Comparison of ENCODE assay signal across 15 cellular contexts in genomic region chr12:86249856-86250255, GRCh38. TPM values are rescaled to one million over a fixed set of nuclear protein-coding genes. Genes with fewer than 3 reads are reported as not detected.
A peak's percentile ranks its signal among the peaks of the same experiment; 100 is the strongest.
DNase-seq lines count a peak whose midpoint lies in the region; ATAC-seq and TF ChIP-seq lines count a peak whose summit lies in the region.
"Had no signal": no experiment of that assay in that cellular context is flagged by ENCODE, and none has a peak within 500 bp of the region (broad histone marks: within the 10 kb centered on the region; RNA-seq: fewer than 3 reads in every experiment).

No MANE protein-coding gene starts in this region.

- no peaks in the 10 kb centered on the region for H3K36me3 ChIP-seq in A673 (ENCODE audit: insufficient read depth, low read length, poor library complexity, severe bottlenecking)
- no peaks in the 10 kb centered on the region for H3K36me3 ChIP-seq in PC-3 (ENCODE audit: low read depth, low read length)
- no peaks in the 10 kb centered on the region for H3K36me3 ChIP-seq in transverse colon
- H3K36me3 ChIP-seq: colonic mucosa, gastroesophageal sphincter, vagina had no signal

- H3K9me3 ChIP-seq in A673 (ENCODE audit: low read depth, low read length, poor library complexity, severe bottlenecking): no peaks in the 10 kb centered on the region
- no peaks in the 10 kb centered on the region for H3K9me3 ChIP-seq in PC-3 (ENCODE audit: low read length)
- H3K9me3 ChIP-seq in transverse colon: no peaks in the 10 kb centered on the region
- H3K9me3 ChIP-seq: colonic mucosa, gastroesophageal sphincter, vagina had no signal

- CTCF ChIA-PET in A673 (lab: Charles Lee) (no interaction called here), PC-3 (lab: Charles Lee) (no interaction called here)

- intact Hi-C loops in A673 (cut with micrococcal nuclease; ENCODE audit: unreplicated experiment): loop anchor here (5.0 to 10.0 kb wide), 4 partner anchors 63 to 1745 kb away; no protein-coding TSS in a partner anchor
- intact Hi-C loops in PC-3 (cut with micrococcal nuclease): loop anchor here (10.0 kb wide), 1 partner anchor 1705 kb away; no protein-coding TSS in a partner anchor
- intact Hi-C loops in left ventricle myocardium superior (cut with micrococcal nuclease): no loop called here
- intact Hi-C loops in transverse colon (cut with DNase I; ENCODE audit: low total_unique reads): no loop called here

- no peak for TF ChIP-seq POLR2A in transverse colon (IDR thresholded peaks at IDR 0.05)

- no peaks in the 10 kb centered on the region for H3K36me3 Mint-ChIP-seq in activated T-cell treated with anti-CD3 and anti-CD28 coated beads, Interleukin-2, amount 50 U/mL, for 24 hours (ENCODE audit: low read depth)
- H3K36me3 Mint-ChIP-seq: activated naive CD8-positive, alpha-beta T cell had no signal

- no peaks in the 10 kb centered on the region for H3K27me3 Mint-ChIP-seq in activated T-cell treated with anti-CD3 and anti-CD28 coated beads, Interleukin-2, amount 50 U/mL, for 24 hours
- H3K27me3 Mint-ChIP-seq: activated naive CD8-positive, alpha-beta T cell had no signal

- H3K4me2 ChIP-seq in PC-3 (ENCODE audit: low read length): no peak overlapping the region

- H3K4me3 ChIP-seq in A673 (ENCODE audit: low read depth, low read length, poor library complexity, severe bottlenecking) (no peak overlapping the region), PC-3 (ENCODE audit: low read length) (no peak overlapping the region), transverse colon (no peak overlapping the region)
- H3K4me3 ChIP-seq: colonic mucosa, gastroesophageal sphincter, vagina had no signal

- H3K79me2 ChIP-seq in PC-3 (ENCODE audit: low read length): no peaks in the 10 kb centered on the region

- H3K4me1 ChIP-seq in A673 (ENCODE audit: insufficient read depth, low read length, poor library complexity, severe bottlenecking) (peaks cover 59% of the 10 kb centered on the region), PC-3 (ENCODE audit: insufficient read depth, low read length) (no peaks in the 10 kb centered on the region), transverse colon (no peaks in the 10 kb centered on the region)
- H3K4me1 ChIP-seq: colonic mucosa, gastroesophageal sphincter, vagina had no signal

- TF ChIP-seq CTCF in A673 (conservative IDR thresholded peaks at IDR 0.05; ENCODE audit: low read depth, low read length) (no peak), PC-3 (conservative IDR thresholded peaks at IDR 0.05; ENCODE audit: low read depth, low read length) (no peak), transverse colon (IDR thresholded peaks at IDR 0.05) (no peak)

- H3K27ac ChIP-seq in A673 (ENCODE audit: low read depth, low read length, poor library complexity, severe bottlenecking) (peak overlapping the region; percentile 98), PC-3 (ENCODE audit: low read length) (no peak overlapping the region), transverse colon (no peak overlapping the region)
- H3K27ac ChIP-seq: colonic mucosa, gastroesophageal sphincter, vagina had no signal

- no peak overlapping the region for H2AFZ ChIP-seq in PC-3 (ENCODE audit: low read length)

- POLR2A ChIA-PET in A673 (lab: Charles Lee; ENCODE audit: low non-redundant PET) (no interaction called here), PC-3 (lab: Charles Lee; ENCODE audit: unreplicated experiment) (interaction anchor here (0.6 kb wide), 1 partner anchor 12 kb away, joined by 7 read pairs; no protein-coding TSS in a partner anchor)

- H3K27me3 ChIP-seq in A673 (replicated peaks; ENCODE audit: insufficient read depth, low read depth, low read length, poor library complexity) (no peaks in the 10 kb centered on the region), PC-3 (ENCODE audit: low read length) (no peaks in the 10 kb centered on the region; the same call in 1 of the 2 replicates), transverse colon (no peaks in the 10 kb centered on the region)
- H3K27me3 ChIP-seq: colonic mucosa, gastroesophageal sphincter, vagina had no signal

- BruUV-seq in A673 (replicated peaks; lab: Mats Ljungman, UMichigan): no TSS peak
- no TSS peak for BruUV-seq in PC-3 (replicated peaks; lab: Mats Ljungman, UMichigan)

- H3K9ac ChIP-seq in PC-3 (ENCODE audit: low read length): no peak overlapping the region

- TF ChIP-seq EP300 in transverse colon (IDR thresholded peaks at IDR 0.05; ENCODE audit: low read depth): no peak

- H3K4me3 Mint-ChIP-seq in activated T-cell treated with anti-CD3 and anti-CD28 coated beads, Interleukin-2, amount 50 U/mL, for 24 hours: no peak overlapping the region
- H3K4me3 Mint-ChIP-seq: activated naive CD8-positive, alpha-beta T cell had no signal

- 0 out of 2 replicates have a peak, but pooled peaks have one; percentile 53 for ATAC-seq in PC-3
- peak; percentile 85 for ATAC-seq in left ventricle myocardium superior
- no peak for ATAC-seq in HG03135 (IDR thresholded peaks at IDR 0.05; ENCODE audit: unreplicated experiment)
- ATAC-seq: gastroesophageal sphincter had no signal

- in situ Hi-C loops in transverse colon (cut with MboI; ENCODE audit: low pct_ligation_motif_present in 1 of 4, low pct_unique_long_range_greater_than_20kb in 1 of 4, low sequenced_read_pairs in 3 of 4): no loop called here

- peaks cover 3% of the 10 kb centered on the region for H3K9me3 Mint-ChIP-seq in activated T-cell treated with anti-CD3 and anti-CD28 coated beads, Interleukin-2, amount 50 U/mL, for 24 hours

- no peaks in the 10 kb centered on the region for H3K4me1 Mint-ChIP-seq in activated T-cell treated with anti-CD3 and anti-CD28 coated beads, Interleukin-2, amount 50 U/mL, for 24 hours (ENCODE audit: low read depth)

- no peak overlapping the region for H3K27ac Mint-ChIP-seq in activated T-cell treated with anti-CD3 and anti-CD28 coated beads, Interleukin-2, amount 50 U/mL, for 24 hours
- H3K27ac Mint-ChIP-seq: activated naive CD8-positive, alpha-beta T cell had no signal

- H4K20me1 ChIP-seq in PC-3 (ENCODE audit: low read length): no peaks in the 10 kb centered on the region

- H3F3A ChIP-seq in PC-3 (ENCODE audit: low read length, unreplicated experiment): no peaks in the 10 kb centered on the region

- DNase-seq in A673 (ENCODE audit: low spot score): peak; percentile 85
- peak; percentile 26 for DNase-seq in H4 (ENCODE audit: low spot score)
- DNase-seq in PC-3: no peak
- no peak for DNase-seq in left ventricle myocardium superior
- DNase-seq in transverse colon: no peak
- no peak for DNase-seq in NCI-H526 treated with DMSO at 0.1 percent for 48 hours (lab: John Stamatoyannopoulos, UW)
- DNase-seq in activated T-cell treated with anti-CD3 and anti-CD28 coated beads, Interleukin-2, amount 50 U/mL, for 24 hours: no peak
- DNase-seq: colonic mucosa, DMS79 treated with DMSO at 0.1 percent for 48 hours, NCI-H1092, NCI-H510A treated with DMSO at 0.1 percent for 48 hours had no signal

- no peaks in the 10 kb centered on the region for H3K9me2 ChIP-seq in PC-3 (replicated peaks; ENCODE audit: low read length)

RNA-seq across cellular contexts. Expression of gene MGAT4C, which starts 6.3 kb away (rescaled TPM):
- total RNA-seq in A673 (2021): 10.3 and 15.8 TPM in 2 replicates
- total RNA-seq in H4 (2014; rRNA removed; shearing (Covaris generic)): 1.1 and 1.3 TPM in 2 replicates
- total RNA-seq in PC-3 (2014; rRNA removed): not detected in 2 replicates
- total RNA-seq in left ventricle myocardium superior: 2.3 TPM
- total RNA-seq in transverse colon: under 1 TPM in 3 of 4 donors, not detected in 1; 0.14 to 0.75 (median 0.16) TPM

Comparison
In these comparisons a context has a peak if more than half of its experiments do, and no peak if none do; other contexts are left out.
1. DNase-seq: peak in A673 (single experiment) and H4 (single experiment); none in PC-3 (single experiment), left ventricle myocardium superior (single experiment), transverse colon (single experiment), NCI-H526 treated with DMSO at 0.1 percent for 48 hours (single experiment) and activated T-cell treated with anti-CD3 and anti-CD28 coated beads, Interleukin-2, amount 50 U/mL, for 24 hours (single experiment).
2. intact Hi-C loops: an anchor here in A673 (5.0 to 10.0 kb wide) and PC-3 (10.0 kb wide); none called in left ventricle myocardium superior and transverse colon.